8 cellular contexts compared by ENCODE assay signal in the genomic region with DNA sequence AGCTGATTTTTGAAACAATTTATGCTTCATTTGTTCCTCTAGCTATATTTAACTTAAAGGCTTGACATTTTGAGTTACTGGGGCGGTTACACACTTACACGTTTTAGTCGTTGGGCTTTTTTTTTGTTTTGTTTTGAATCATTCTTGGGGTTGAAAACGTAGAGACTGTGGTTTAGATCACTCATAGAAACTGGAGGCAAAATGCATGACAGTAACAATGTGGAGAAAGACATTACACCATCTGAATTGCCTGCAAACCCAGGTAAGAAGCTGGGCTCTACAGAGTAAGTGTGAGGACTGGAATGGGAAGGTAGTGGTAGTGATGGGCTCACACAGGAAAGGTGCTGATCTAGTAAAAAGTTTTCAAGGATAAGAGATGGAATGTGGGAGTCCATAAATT. TPM values are rescaled to one million over a fixed set of nuclear protein-coding genes. Genes with fewer than 3 reads are reported as not detected.
DNase-seq lines count a peak whose midpoint lies in the region; ATAC-seq and TF ChIP-seq lines count a peak whose summit lies in the region.

A gene with protein sequence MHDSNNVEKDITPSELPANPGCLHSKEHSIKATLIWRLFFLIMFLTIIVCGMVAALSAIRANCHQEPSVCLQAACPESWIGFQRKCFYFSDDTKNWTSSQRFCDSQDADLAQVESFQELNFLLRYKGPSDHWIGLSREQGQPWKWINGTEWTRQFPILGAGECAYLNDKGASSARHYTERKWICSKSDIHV (plus strand): TSS at position 180 of the 400 bp plus-strand sequence. CDS start 22 bp downstream, at position 202.

- no peak for TF ChIP-seq CTCF in GM12875 (IDR thresholded peaks at IDR 0.05; ENCODE audit: borderline replicate concordance, insufficient read depth, low read depth, low read length)

- peak within 1 kb of the TSS; percentile 21 for H3K4me3 ChIP-seq in GM12875 (ENCODE audit: low read depth, low read length)

- ATAC-seq in GM21526 (IDR thresholded peaks at IDR 0.05; ENCODE audit: low FRiP score, unreplicated experiment) (peak; percentile 41), GM19324 (IDR thresholded peaks at IDR 0.05; ENCODE audit: low FRiP score, unreplicated experiment) (no peak)

- no peak for TF ChIP-seq POLR2A in erythroblast (IDR thresholded peaks at IDR 0.05; ENCODE audit: low read length)

- peak; percentile 89 for DNase-seq in NAMALWA (ENCODE audit: low spot score)
- DNase-seq in germinal center (ENCODE audit: low spot score): peak; percentile 38
- DNase-seq in erythroblast (lab: John Stamatoyannopoulos, UW): no peak
- DNase-seq in NCI-H1417 treated with DMSO at 0.1 percent for 48 hours (lab: John Stamatoyannopoulos, UW): no peak
- DNase-seq in mesenteric fat pad (ENCODE audit: low spot score): no peak

RNA-seq across cellular contexts. Expression of the gene that starts here (rescaled TPM):
- 9.2 TPM for total RNA-seq in mesenteric fat pad

Comparison
In these comparisons a context has a peak if more than half of its experiments do, and no peak if none do; other contexts are left out.
1. DNase-seq: peak in NAMALWA (single experiment) and germinal center (single experiment); none in erythroblast (0 of 2), NCI-H1417 treated with DMSO at 0.1 percent for 48 hours (single experiment) and mesenteric fat pad (single experiment).